In genomic region chr6:150068786-150069648, GRCh38 we compare ENCODE assay signal across 8 cellular contexts. TPM values are rescaled to one million over a fixed set of nuclear protein-coding genes. Genes with fewer than 3 reads are reported as not detected.
DNase-seq lines count a peak whose midpoint lies in the region; TF ChIP-seq lines count a peak whose summit lies in the region.

ULBP3 (minus strand) TSS chr6:150069121; CDS start chr6:150069066, 55 bp downstream.

- TF ChIP-seq POLR2A in Raji (IDR thresholded peaks at IDR 0.05; ENCODE audit: insufficient read depth, low read depth, low read length) = peak; percentile 53
- TF ChIP-seq POLR2A in stomach (IDR thresholded peaks at IDR 0.05) = peak in 1 of 4 donors; percentile 43

- H3K36me3 ChIP-seq in neuronal stem cell (replicated peaks in 1 of 2; ENCODE audit: control insufficient read depth in 2 of 2, insufficient read depth in 2 of 2, low read length in 2 of 2) (peaks cover 4 to 13% of the 10 kb centered on the region in 2 donors), stomach (peaks cover 0 to 3% (median 0%) of the 10 kb centered on the region in 4 donors)

- peak within 1 kb of the TSS; percentile 1 for H2AK5ac ChIP-seq in neuronal stem cell (ENCODE audit: low read depth, low read length)

- TF ChIP-seq EP300 in stomach (IDR thresholded peaks at IDR 0.05) = no peak

- peak within 1 kb of the TSS; percentile 92 for H4K8ac ChIP-seq in neuronal stem cell (ENCODE audit: low read depth, low read length)

- no peak within 1 kb of the TSS for H4K91ac ChIP-seq in neuronal stem cell (ENCODE audit: low read depth, low read length, poor library complexity)

- H3K27ac ChIP-seq in HL-60 (replicated peaks) = no peak within 1 kb of the TSS
- H3K27ac ChIP-seq in neuronal stem cell (replicated peaks; ENCODE audit: low read length) = peak within 1 kb of the TSS; percentile 33
- peak within 1 kb of the TSS; percentile 75 to 88 (median 79) for H3K27ac ChIP-seq in stomach

- peak within 1 kb of the TSS; percentile 98 for H3K4me2 ChIP-seq in neuronal stem cell (ENCODE audit: insufficient read depth, low read length, poor library complexity, severe bottlenecking)

- H3K14ac ChIP-seq in neuronal stem cell (ENCODE audit: low read length) = peak within 1 kb of the TSS; percentile 63

- H3K23ac ChIP-seq in neuronal stem cell (ENCODE audit: low read depth, low read length, poor library complexity) = no peak within 1 kb of the TSS

- H3K4me3 ChIP-seq in HL-60 (replicated peaks; ENCODE audit: insufficient read depth, low read length) = peak within 1 kb of the TSS; percentile 18
- peak within 1 kb of the TSS; percentile 78 to 86 for H3K4me3 ChIP-seq in neuronal stem cell (ENCODE audit: low read length in 2 of 2)
- H3K4me3 ChIP-seq in stomach = peak within 1 kb of the TSS; percentile 54 to 83 (median 70)

- TF ChIP-seq CTCF in HL-60 (IDR thresholded peaks at IDR 0.05; ENCODE audit: insufficient read depth, low read length) (no peak), stomach (IDR thresholded peaks at IDR 0.05) (peak in 5 of 7 experiments; percentile 25 to 68 (median 44))

- peaks cover 7 to 17% of the 10 kb centered on the region in 2 donors for H3K4me1 ChIP-seq in neuronal stem cell (ENCODE audit: control insufficient read depth in 2 of 2, insufficient read depth in 1 of 2, low read depth in 1 of 2, low read length in 2 of 2)
- H3K4me1 ChIP-seq in stomach = peaks cover 9 to 36% (median 21%) of the 10 kb centered on the region in 4 donors

- H3K9me3 ChIP-seq in neuronal stem cell (replicated peaks in 1 of 2; ENCODE audit: control insufficient read depth in 2 of 2, insufficient read depth in 1 of 2, low read depth in 1 of 2, low read length in 2 of 2) (no peaks in the 10 kb centered on the region), stomach (no peaks in the 10 kb centered on the region)

- H2BK5ac ChIP-seq in neuronal stem cell (ENCODE audit: low read length) = no peak within 1 kb of the TSS

- no CpG with 5 or more reads among the region's 70 CpGs for WGBS in neuronal stem cell (ENCODE audit: extremely low coverage in 2 of 2, insufficient read length in 2 of 2, insufficient replicate concordance in 1 of 2), 2 donors
- WGBS in stomach, 5 donors = 1 to 5% (median 2%) methylated on average over 38 to 70 of the region's 70 CpGs

- H2BK120ac ChIP-seq in neuronal stem cell (ENCODE audit: low read depth, low read length) = peak within 1 kb of the TSS; percentile 8

- H2BK15ac ChIP-seq in neuronal stem cell (ENCODE audit: low read length) = peak within 1 kb of the TSS; percentile 95

- H3K79me1 ChIP-seq in neuronal stem cell (ENCODE audit: low read depth, low read length) = peaks cover 2% of the 10 kb centered on the region

- peak within 1 kb of the TSS; percentile 12 for H3K4ac ChIP-seq in neuronal stem cell (ENCODE audit: low read length)

- peak within 1 kb of the TSS; percentile 99 for H2AFZ ChIP-seq in neuronal stem cell (ENCODE audit: low read length)

- peak; percentile 78 for DNase-seq in Ammon's horn (ENCODE audit: low spot score)
- DNase-seq in GM19240 (ENCODE audit: insufficient read length, low spot score) = peak; percentile 44
- no peak for DNase-seq in HL-60 (ENCODE audit: low read depth in 1 of 2, low spot score in 1 of 2)
- peak; percentile 17 to 53 (median 36) for DNase-seq in activated naive CD4-positive, alpha-beta T cell (lab: John Stamatoyannopoulos, UW)
- DNase-seq in foreskin melanocyte = peak; percentile 84
- peak; percentile 86 for DNase-seq in neuronal stem cell (ENCODE audit: low spot score)
- DNase-seq in stomach = peak; percentile 92

- H3K27me3 ChIP-seq in HL-60 (ENCODE audit: insufficient read depth, poor library complexity, severe bottlenecking) (peaks cover 15% of the 10 kb centered on the region), neuronal stem cell (ENCODE audit: control insufficient read depth in 3 of 3, insufficient read depth in 3 of 3, low read depth in 1 of 3, low read length in 3 of 3) (peaks cover 0 to 3% (median 2%) of the 10 kb centered on the region in 3 experiments), stomach (peaks cover 0 to 5% (median 0%) of the 10 kb centered on the region in 3 donors)

- no peak within 1 kb of the TSS for H2BK12ac ChIP-seq in neuronal stem cell (ENCODE audit: low read length)

- intact Hi-C loops in stomach (cut with DNase I; ENCODE audit: low total_unique reads) = no loop called here

- peak within 1 kb of the TSS; percentile 88 for H3K18ac ChIP-seq in neuronal stem cell (ENCODE audit: low read length)

- H3K9ac ChIP-seq in neuronal stem cell (ENCODE audit: low read depth, low read length, poor library complexity) = peak within 1 kb of the TSS; percentile 80

RNA-seq across cellular contexts. Expression of gene ULBP3, which starts in this region (rescaled TPM):
- 7.8 TPM for polyA plus RNA-seq in neuronal stem cell (2013, experiment 1 of 2)
- 7.7 TPM for polyA plus RNA-seq in neuronal stem cell (2013, experiment 2 of 2)
- total RNA-seq in stomach = 1 to 10 TPM in 2 of 5 donors, under 1 TPM in 1, not detected in 2; 0.87 to 4.6 (median 2.0) TPM
- 1 to 10 TPM in 1 of 3 donors, under 1 TPM in 1, not detected in 1; 0.20 to 1.2 TPM for polyA plus RNA-seq in stomach

Comparison
In these comparisons a context has a peak if more than half of its experiments do, and no peak if none do; other contexts are left out.
1. DNase-seq: peak in Ammon's horn (single experiment), GM19240 (single experiment), activated naive CD4-positive, alpha-beta T cell (4 of 4), foreskin melanocyte (single experiment), neuronal stem cell (single experiment) and stomach (single experiment); none in HL-60 (0 of 2).
2. H3K4me3 ChIP-seq: peak in every context shown above with its lines; median percentile 82 in neuronal stem cell; 70 in stomach; 18 in HL-60.